Comparison of ENCODE assay signal across 1 cellular context in genomic region chr14:98234208-98234607, GRCh38.
TF ChIP-seq lines count a peak whose summit lies in the region.

No MANE protein-coding gene starts in this region.

TF ChIP-seq in H1, 55 proteins besides CTCF, POLR2A, EP300 and RAD21:
- TF ChIP-seq ASH2L (IDR thresholded peaks at IDR 0.05; ENCODE audit: low read length) (no peak), RNF2 (IDR thresholded peaks at IDR 0.05; ENCODE audit: borderline replicate concordance, low read depth, low read length, missing control alignments, poor library complexity, severe bottlenecking) (no peak), EGR1 (IDR thresholded peaks at IDR 0.05; ENCODE audit: borderline replicate concordance, low read depth, low read length) (no peak), GTF2F1 (IDR thresholded peaks at IDR 0.05; ENCODE audit: borderline replicate concordance, low read depth, low read length) (no peak), SIN3A (conservative IDR thresholded peaks at IDR 0.05 in 1 of 2, IDR thresholded peaks at IDR 0.05 in 1 of 2; ENCODE audit: low read depth in 1 of 2, low read length in 2 of 2) (no peak), CBX5 (IDR thresholded peaks at IDR 0.05; ENCODE audit: low read depth, low read length) (no peak), HDAC6 (IDR thresholded peaks at IDR 0.05; ENCODE audit: low read depth, low read length) (no peak), NANOG (IDR thresholded peaks at IDR 0.05; ENCODE audit: insufficient read depth, low read depth, low read length, poor library complexity, severe bottlenecking) (no peak), SP1 (IDR thresholded peaks at IDR 0.05; ENCODE audit: low read depth, low read length) (no peak), SIX5 (IDR thresholded peaks at IDR 0.05; ENCODE audit: low read depth, low read length) (no peak), SP2 (IDR thresholded peaks at IDR 0.05; ENCODE audit: low read length) (no peak)
TF ChIP-seq in H1: peak in this region for 0.
